Comparison of ENCODE assay signal across 10 cellular contexts in the genomic region with DNA sequence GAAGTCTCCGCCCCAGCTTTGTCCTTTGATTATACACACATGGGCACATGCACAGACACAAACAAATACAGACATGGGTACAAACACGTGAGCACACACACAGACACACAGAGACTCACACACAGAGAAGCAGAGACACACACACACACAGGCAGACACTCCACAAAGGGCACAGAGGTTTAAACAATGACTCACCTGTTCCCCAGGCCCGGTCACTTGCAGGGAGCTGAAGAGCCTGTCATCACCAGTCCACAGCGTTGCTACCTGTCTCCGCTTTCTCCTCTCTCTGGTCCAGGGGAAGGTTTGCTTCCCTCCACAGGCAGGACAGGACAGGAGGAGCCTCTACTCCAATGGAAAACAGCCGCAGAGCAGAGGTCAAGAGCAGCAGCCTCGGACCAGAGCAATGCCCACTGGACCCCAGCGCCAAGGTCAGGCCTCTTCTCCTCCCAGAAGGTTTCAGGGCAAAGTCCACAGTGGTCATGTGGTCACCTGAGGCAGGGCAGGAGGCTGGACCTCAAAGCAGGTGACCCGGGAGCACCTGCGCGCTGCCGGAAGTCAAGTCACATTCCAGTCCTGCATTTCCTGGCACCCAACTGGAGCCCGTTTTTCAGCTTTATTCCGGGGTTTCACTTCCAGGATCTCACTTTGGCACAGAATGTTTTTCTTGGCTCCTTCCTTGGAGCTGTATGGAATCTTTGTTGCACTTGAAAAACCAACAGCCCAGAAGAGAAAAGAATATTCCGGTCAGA. TPM values are rescaled to one million over a fixed set of nuclear protein-coding genes. Genes with fewer than 3 reads are reported as not detected.
A peak's percentile ranks its signal among the peaks of the same experiment; 100 is the strongest.
DNase-seq lines count a peak whose midpoint lies in the region; ATAC-seq and TF ChIP-seq lines count a peak whose summit lies in the region.
"Had no signal": no experiment of that assay in that cellular context is flagged by ENCODE, and none has a peak within 500 bp of the region (broad histone marks: within the 10 kb centered on the region; RNA-seq: fewer than 3 reads in every experiment).

A gene with protein sequence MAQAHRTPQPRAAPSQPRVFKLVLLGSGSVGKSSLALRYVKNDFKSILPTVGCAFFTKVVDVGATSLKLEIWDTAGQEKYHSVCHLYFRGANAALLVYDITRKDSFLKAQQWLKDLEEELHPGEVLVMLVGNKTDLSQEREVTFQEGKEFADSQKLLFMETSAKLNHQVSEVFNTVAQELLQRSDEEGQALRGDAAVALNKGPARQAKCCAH (minus strand): TSS at position 463 of the 749 bp plus-strand sequence. CDS start 4,580 bp downstream, outside the sequence.

- H3K4me1 ChIP-seq in BLaER1 (peaks cover 100% of the 10 kb centered on the region), sigmoid colon (peaks cover 0 to 36% (median 29%) of the 10 kb centered on the region in 4 donors)

- intact Hi-C loops in sigmoid colon (cut with DNase I): no loop called here

- no peak for ATAC-seq in GM18909 (IDR thresholded peaks at IDR 0.05; ENCODE audit: poor library complexity, unreplicated experiment)

- H3K27me3 ChIP-seq in BLaER1 (no peaks in the 10 kb centered on the region), sigmoid colon (no peaks in the 10 kb centered on the region), MG63 (no peaks in the 10 kb centered on the region)

- H3K36me3 Mint-ChIP-seq in mesothelial cell of epicardium: no peaks in the 10 kb centered on the region
- H3K36me3 Mint-ChIP-seq: activated naive CD8-positive, alpha-beta T cell; IgD-negative memory B cell had no signal

- H3K4me1 Mint-ChIP-seq in mesothelial cell of epicardium: peaks cover 42% of the 10 kb centered on the region

- DNase-seq in NCI-H1105 (lab: John Stamatoyannopoulos, UW) (peak; percentile 45), coronary artery (ENCODE audit: low spot score) (no peak), mesothelial cell of epicardium (ENCODE audit: low spot score in 2 of 2, unreplicated experiment in 2 of 2) (no peak), sigmoid colon (no peak), MG63 (no peak)
- no peak for DNase-seq in effector CD4-positive, alpha-beta T cell

- no peak for TF ChIP-seq EP300 in sigmoid colon (IDR thresholded peaks at IDR 0.05)

- H3K9me3 ChIP-seq in BLaER1 (no peaks in the 10 kb centered on the region), sigmoid colon (no peaks in the 10 kb centered on the region), MG63 (no peaks in the 10 kb centered on the region)

- H3K27ac Mint-ChIP-seq in mesothelial cell of epicardium: peak within 1 kb of the TSS; percentile 82
- H3K27ac Mint-ChIP-seq: activated naive CD8-positive, alpha-beta T cell had no signal

- peaks cover 54% of the 10 kb centered on the region for H4K20me1 ChIP-seq in BLaER1

- 18 to 65% methylated on average over 15 of the region's 15 CpGs for WGBS in sigmoid colon, 2 donors

- peak within 1 kb of the TSS; percentile 97 for H3K4me2 ChIP-seq in BLaER1

- H3K4me3 Mint-ChIP-seq in mesothelial cell of epicardium: peak within 1 kb of the TSS; percentile 63
- H3K4me3 Mint-ChIP-seq: activated naive CD8-positive, alpha-beta T cell had no signal

- H3K27ac ChIP-seq in BLaER1 (peak within 1 kb of the TSS; percentile 92), coronary artery (peak within 1 kb of the TSS in 1 of 2 donors; percentile 2), sigmoid colon (peak within 1 kb of the TSS in 2 of 4 donors; percentile 22 to 70)

- H3K9ac ChIP-seq in BLaER1: peak within 1 kb of the TSS; percentile 87; the same call in 1 of the 2 replicates

- no peak for TF ChIP-seq POLR2A in sigmoid colon (IDR thresholded peaks at IDR 0.05)

- TF ChIP-seq CTCF in coronary artery (IDR thresholded peaks at IDR 0.05): no peak
- no peak for TF ChIP-seq CTCF in mesothelial cell of epicardium (IDR thresholded peaks at IDR 0.05; ENCODE audit: unreplicated experiment)
- no peak for TF ChIP-seq CTCF in sigmoid colon (IDR thresholded peaks at IDR 0.05)

- H3K4me3 ChIP-seq in BLaER1 (peak within 1 kb of the TSS; percentile 58), coronary artery (peak within 1 kb of the TSS; percentile 10), sigmoid colon (no peak within 1 kb of the TSS), MG63 (no peak within 1 kb of the TSS)

- H3K27me3 Mint-ChIP-seq in mesothelial cell of epicardium (ENCODE audit: low read depth): peaks cover 8% of the 10 kb centered on the region
- H3K27me3 Mint-ChIP-seq: activated naive CD8-positive, alpha-beta T cell had no signal

- H3K36me3 ChIP-seq in BLaER1: peaks cover 55% of the 10 kb centered on the region
- H3K36me3 ChIP-seq in sigmoid colon: no peaks in the 10 kb centered on the region
- H3K36me3 ChIP-seq in MG63: no peaks in the 10 kb centered on the region

- H3K9me3 Mint-ChIP-seq in mesothelial cell of epicardium: peaks cover 4% of the 10 kb centered on the region

RNA-seq across cellular contexts. Expression of the gene that starts here (rescaled TPM):
- total RNA-seq in mesothelial cell of epicardium: 10.6 to 12.7 TPM (median 11.0 TPM) in 3 replicates
- 1 to 10 TPM in 1 of 4 donors, under 1 TPM in 3; 0.33 to 2.8 (median 0.45) TPM for total RNA-seq in sigmoid colon
- 10 to 100 TPM; 34.4 to 48.8 (median 38.4) TPM for polyA plus RNA-seq in sigmoid colon
- total RNA-seq in MG63 (2014; rRNA removed; shearing (Covaris generic); ENCODE audit: low replicate concordance): not detected in 2 replicates
- polyA plus RNA-seq: IgD-negative memory B cell had no signal

Comparison
In these comparisons a context has a peak if more than half of its experiments do, and no peak if none do; other contexts are left out.
1. H3K4me3 ChIP-seq: peak in BLaER1 (single experiment) and coronary artery (single experiment); none in sigmoid colon (0 of 4) and MG63 (single experiment).